Comparison of ENCODE assay signal across 31 cellular contexts in genomic region chr3:57735405-57735804, GRCh38.
"Had no signal": no experiment of that assay in that cellular context is flagged by ENCODE, and none has a peak within 500 bp of the region (broad histone marks: within the 10 kb centered on the region; RNA-seq: fewer than 3 reads in every experiment).

No MANE protein-coding gene starts in this region.

- H3K9ac ChIP-seq: neural progenitor cell, parathyroid adenoma had no signal

- H3K27me3 ChIP-seq: neural progenitor cell, ovary, spleen, suprapubic skin, testis, tibial artery, transverse colon, upper lobe of right lung, uterus had no signal

- H3K4me3 Mint-ChIP-seq: natural killer cell; nephron; neural progenitor cell; stimulated activated memory B cell treated with anti-CD40 and anti-IgM and Interleukin-4, amounts not matched to agents 10 μg/mL and 1 μg/mL and 100 μg/mL, for 72 hours; stimulated activated naive CD8-positive, alpha-beta T cell treated with anti-CD3 and anti-CD28 coated beads, Interleukin-15, amount 100 ng/mL, for 72 hours; type B pancreatic cell had no signal

- H2AFZ ChIP-seq: neural progenitor cell, parathyroid adenoma had no signal

- H3K4me1 ChIP-seq: neural progenitor cell, parathyroid adenoma, spleen, suprapubic skin, testis, tibial artery, transverse colon, upper lobe of right lung, uterus had no signal

- H3K27me3 Mint-ChIP-seq: progenitor cell of endocrine pancreas; stimulated activated memory B cell treated with anti-CD40 and anti-IgM and Interleukin-4, amounts not matched to agents 10 μg/mL and 1 μg/mL and 100 μg/mL, for 72 hours; stimulated activated naive CD8-positive, alpha-beta T cell treated with anti-CD3 and anti-CD28 coated beads, Interleukin-15, amount 100 ng/mL, for 72 hours; type B pancreatic cell had no signal

- H3K9me3 Mint-ChIP-seq: natural killer cell; nephron; neural progenitor cell; stimulated activated memory B cell treated with anti-CD40 and anti-IgM and Interleukin-4, amounts not matched to agents 10 μg/mL and 1 μg/mL and 100 μg/mL, for 72 hours; stimulated activated naive CD8-positive, alpha-beta T cell treated with anti-CD3 and anti-CD28 coated beads, Interleukin-15, amount 100 ng/mL, for 72 hours; type B pancreatic cell had no signal

- H3K36me3 Mint-ChIP-seq: natural killer cell; neural progenitor cell; stimulated activated memory B cell treated with anti-CD40 and anti-IgM and Interleukin-4, amounts not matched to agents 10 μg/mL and 1 μg/mL and 100 μg/mL, for 72 hours; type B pancreatic cell had no signal

- H3K27ac ChIP-seq: neural progenitor cell, ovary, parathyroid adenoma, psoas muscle, skin epidermis, spleen, suprapubic skin, testis, tibial artery, transverse colon, upper lobe of right lung, uterus had no signal

- H3K36me3 ChIP-seq: neural progenitor cell, ovary, spleen, suprapubic skin, tibial artery, transverse colon, upper lobe of right lung, uterus had no signal

- H3K4me1 Mint-ChIP-seq: stimulated activated memory B cell treated with anti-CD40 and anti-IgM and Interleukin-4, amounts not matched to agents 10 μg/mL and 1 μg/mL and 100 μg/mL, for 72 hours; stimulated activated naive CD8-positive, alpha-beta T cell treated with anti-CD3 and anti-CD28 coated beads, Interleukin-15, amount 100 ng/mL, for 72 hours had no signal

- DNase-seq: natural killer cell; occipital lobe; ovary; posterior cingulate gyrus; psoas muscle; right cardiac atrium; spleen; stimulated activated CD4-positive, alpha-beta T cell treated with anti-CD3 and anti-CD28 coated beads, Interleukin-12 subunit alpha, Interleukin-12 subunit beta, amount 100 ng/mL, for 4 hours; stimulated activated CD4-positive, alpha-beta T cell treated with anti-CD3 and anti-CD28 coated beads, Interleukin-1b, Interleukin-23, amount 100 ng/mL, for 48 hours; stimulated activated CD4-positive, alpha-beta T cell treated with anti-CD3 and anti-CD28 coated beads, Interleukin-4, amount 100 ng/mL, for 1 hour; stimulated activated CD4-positive, alpha-beta T cell treated with anti-CD3 and anti-CD28 coated beads, Interleukin-4, amount 100 ng/mL, for 4 hours; stimulated activated CD8-positive, alpha-beta memory T cell treated with anti-CD3 and anti-CD28 coated beads, Interleukin-4, amount 100 ng/mL, for 48 hours; stimulated activated naive CD4-positive, alpha-beta T cell; stimulated activated naive CD8-positive, alpha-beta T cell treated with anti-CD3 and anti-CD28 coated beads, Interleukin-15, amount 100 ng/mL, for 72 hours; stimulated activated naive CD8-positive, alpha-beta T cell treated with anti-CD3 and anti-CD28 coated beads, Interleukin-15, Interleukin-2, amounts not matched to agents 100 U/mL and 50 U/mL, for 24 hours; substantia nigra; testis; tibial artery; transverse colon; upper lobe of right lung; uterus had no signal

- H3K79me2 ChIP-seq: parathyroid adenoma had no signal

- H3K4me3 ChIP-seq: neural progenitor cell, ovary, psoas muscle, skin epidermis, smooth muscle cell, spleen, suprapubic skin, testis, tibial artery, transverse colon, upper lobe of right lung, uterus had no signal

- ATAC-seq: natural killer cell; psoas muscle; right cardiac atrium; sciatic nerve; stimulated activated memory B cell treated with anti-CD40 and anti-IgM and Interleukin-4, amounts not matched to agents 10 μg/mL and 1 μg/mL and 100 μg/mL, for 72 hours; stimulated activated naive CD8-positive, alpha-beta T cell treated with anti-CD3 and anti-CD28 coated beads, Interleukin-15, amount 100 ng/mL, for 72 hours; stimulated activated naive CD8-positive, alpha-beta T cell treated with anti-CD3 and anti-CD28 coated beads, Interleukin-15, Interleukin-2, amounts not matched to agents 100 U/mL and 50 U/mL, for 24 hours; upper lobe of right lung had no signal

- H3K27ac Mint-ChIP-seq: natural killer cell; nephron; neural progenitor cell; progenitor cell of endocrine pancreas; stimulated activated memory B cell treated with anti-CD40 and anti-IgM and Interleukin-4, amounts not matched to agents 10 μg/mL and 1 μg/mL and 100 μg/mL, for 72 hours; stimulated activated naive CD8-positive, alpha-beta T cell treated with anti-CD3 and anti-CD28 coated beads, Interleukin-15, amount 100 ng/mL, for 72 hours; type B pancreatic cell had no signal

- H3K9me3 ChIP-seq: ovary, psoas muscle, spleen, suprapubic skin, testis, tibial artery, transverse colon, upper lobe of right lung, uterus had no signal

- H3K4me2 ChIP-seq: neural progenitor cell, smooth muscle cell had no signal
